ENCODE assay signal across 1 cellular context in the genomic region with DNA sequence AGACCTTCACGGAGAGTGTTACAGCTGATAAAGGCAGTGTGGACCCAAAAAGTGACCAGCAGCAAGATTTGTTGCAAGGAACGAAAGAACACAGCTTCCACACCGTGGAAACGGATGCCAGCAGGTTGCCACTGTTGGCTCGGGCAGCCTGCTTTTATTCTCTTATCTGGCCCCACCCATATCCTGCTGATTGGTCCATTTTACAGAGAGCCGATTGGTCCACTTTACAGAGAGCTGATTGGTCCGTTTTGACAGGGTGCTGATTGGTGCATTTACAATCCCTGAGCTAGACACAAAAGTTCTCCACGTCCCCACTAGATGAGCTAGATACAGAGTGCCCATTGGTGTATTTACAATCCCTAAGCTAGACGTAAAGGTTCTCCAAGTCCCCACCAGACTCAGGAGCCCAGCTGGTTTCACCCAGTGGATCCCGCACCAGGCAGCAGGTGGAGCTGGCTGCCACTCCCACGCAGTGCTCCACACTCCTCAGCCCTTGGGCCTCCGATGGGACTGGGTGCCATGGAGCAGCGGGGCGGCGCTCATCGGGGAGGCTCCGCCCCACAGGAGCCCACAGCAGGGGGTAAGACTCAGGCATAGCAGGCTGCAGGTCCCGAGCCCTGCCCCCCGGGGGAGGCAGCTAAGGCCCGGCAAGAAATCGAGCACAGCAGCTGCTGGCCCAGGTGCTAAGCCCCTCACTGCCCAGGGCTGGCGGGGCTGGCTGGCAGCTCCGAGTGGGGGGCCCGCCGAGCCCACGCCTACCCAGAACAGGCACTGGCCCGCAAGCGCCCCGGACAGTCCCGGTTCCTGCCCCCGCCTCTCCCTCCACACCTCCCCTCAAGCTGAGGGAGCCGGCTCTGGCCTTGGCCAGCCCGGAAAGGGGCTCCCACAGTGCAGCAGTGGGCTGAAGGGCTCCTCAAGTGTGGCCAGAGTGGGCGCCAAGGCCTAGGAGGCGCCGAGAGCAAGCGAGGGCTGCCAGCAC. TPM values are rescaled to one million over a fixed set of nuclear protein-coding genes. Genes with fewer than 3 reads are reported as not detected.
"Had no signal": no experiment of that assay in that cellular context is flagged by ENCODE, and none has a peak within 500 bp of the region (broad histone marks: within the 10 kb centered on the region; RNA-seq: fewer than 3 reads in every experiment).

No MANE protein-coding gene starts in this region.

RNA-seq across cellular contexts. Expression of a gene that starts 58.3 kb away (rescaled TPM):
- total RNA-seq: SJCRH30 had no signal
